In the genomic region with DNA sequence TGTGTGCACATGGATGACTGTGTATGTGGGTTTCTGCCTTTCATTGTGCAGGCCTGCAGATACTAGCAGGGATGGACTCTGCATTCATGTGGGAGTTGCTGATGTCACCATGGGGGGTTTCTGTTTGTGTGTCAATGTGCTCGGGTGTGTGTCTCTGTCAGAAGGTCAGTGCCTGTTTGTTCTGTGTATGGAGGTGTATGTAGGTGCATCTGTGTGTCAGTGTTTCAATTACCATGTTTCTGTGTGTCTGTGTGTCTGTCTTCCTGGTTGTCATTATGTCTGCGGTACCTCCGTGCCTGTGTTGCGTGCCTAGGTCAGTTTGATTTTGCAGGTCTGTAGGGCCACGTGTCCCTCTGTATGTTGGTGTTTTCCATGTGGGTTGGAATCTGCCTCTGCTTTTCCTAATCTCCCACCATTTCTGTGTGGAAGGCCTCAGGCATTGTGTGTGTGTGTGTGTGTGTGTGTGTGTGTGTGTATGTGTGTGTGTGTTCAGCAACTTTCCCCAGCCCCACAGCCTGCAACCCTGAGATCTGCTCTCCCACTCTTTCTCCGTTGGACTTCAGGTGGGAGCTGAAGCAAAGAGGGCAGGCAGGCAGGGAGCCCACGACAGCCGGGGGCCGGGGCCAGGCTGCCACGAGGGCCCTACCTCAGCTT, we compare ENCODE assay signal across 8 cellular contexts. TPM values are rescaled to one million over a fixed set of nuclear protein-coding genes. Genes with fewer than 3 reads are reported as not detected.
DNase-seq lines count a peak whose midpoint lies in the region; ATAC-seq, FAIRE-seq and TF ChIP-seq lines count a peak whose summit lies in the region.

No MANE protein-coding gene starts in this region.

- TF ChIP-seq POLR2A in gastroesophageal sphincter (IDR thresholded peaks at IDR 0.05) (no peak), H54 (IDR thresholded peaks at IDR 0.05; ENCODE audit: low read depth, low read length) (no peak)

- H3K27me3 Mint-ChIP-seq in T-cell: no peaks in the 10 kb centered on the region

- peak; percentile 13 for DNase-seq in SKM-1 treated with dmso at 0.1 percent for 144 hours (lab: John Stamatoyannopoulos, UW; ENCODE audit: unreplicated experiment)
- DNase-seq in SKM-1 (lab: John Stamatoyannopoulos, UW; ENCODE audit: unreplicated experiment): no peak
- no peak for DNase-seq in T-cell
- DNase-seq in stimulated activated naive CD8-positive, alpha-beta T cell treated with anti-CD3 and anti-CD28 coated beads, Interleukin-15, Interleukin-2, amounts not matched to agents 100 U/mL and 50 U/mL, for 24 hours: peak; percentile 65
- no peak for DNase-seq in cortex of kidney (lab: John Stamatoyannopoulos, UW)
- DNase-seq in H54 (ENCODE audit: insufficient read length, low spot score): no peak

- peak overlapping the region; percentile 51 to 94 (median 61) for H3K4me3 Mint-ChIP-seq in T-cell

- peak overlapping the region; percentile 98 to 99 for H3K27ac Mint-ChIP-seq in T-cell

- H3K36me3 Mint-ChIP-seq in T-cell: no peaks in the 10 kb centered on the region

- POLR2A ChIA-PET in T-cell (lab: Charles Lee): interaction anchor here in 1 of 2 donors (0.6 kb wide), 1 partner anchor 73 kb away, joined by 4 read pairs; no protein-coding TSS in a partner anchor

- no peaks in the 10 kb centered on the region for H3K9me3 Mint-ChIP-seq in T-cell

- TF ChIP-seq CTCF in gastroesophageal sphincter (IDR thresholded peaks at IDR 0.05): no peak

- no peak for ATAC-seq in T-cell (replicated peaks in 1 of 4)
- ATAC-seq in gastroesophageal sphincter: no peak
- peak; percentile 22 for ATAC-seq in stimulated activated naive CD8-positive, alpha-beta T cell treated with anti-CD3 and anti-CD28 coated beads, Interleukin-15, Interleukin-2, amounts not matched to agents 100 U/mL and 50 U/mL, for 24 hours
- no peak for ATAC-seq in HG03469 (IDR thresholded peaks at IDR 0.05; ENCODE audit: unreplicated experiment)

- no peaks in the 10 kb centered on the region for H3K36me3 ChIP-seq in gastroesophageal sphincter

- CTCF ChIA-PET in T-cell (lab: Charles Lee): interaction anchor here in 1 of 2 donors (0.6 to 0.7 kb wide), 4 partner anchors 37 to 96 kb away, joined by 3 to 5 read pairs (median 4); a partner anchor contains a TSS

- TF ChIP-seq EP300 in gastroesophageal sphincter (IDR thresholded peaks at IDR 0.05): no peak

- no peak for FAIRE-seq in H54 (lab: Jason Lieb, UNC)

- no peaks in the 10 kb centered on the region for H3K27me3 ChIP-seq in gastroesophageal sphincter

- no peaks in the 10 kb centered on the region for H3K9me3 ChIP-seq in gastroesophageal sphincter

- H3K4me1 ChIP-seq in gastroesophageal sphincter: peaks cover 7 to 91% (median 69%) of the 10 kb centered on the region in 3 donors

- H3K27ac ChIP-seq in gastroesophageal sphincter: peak overlapping the region; percentile 87 to 98 (median 97)

- peak overlapping the region in 1 of 2 donors; percentile 56 for H3K4me3 ChIP-seq in gastroesophageal sphincter

- no CpG with 5 or more reads among the region's 10 CpGs for WGBS in gastroesophageal sphincter (ENCODE audit: low coverage in 1 of 2), 2 donors

- peaks cover 65 to 69% (median 68%) of the 10 kb centered on the region in 3 donors for H3K4me1 Mint-ChIP-seq in T-cell

RNA-seq across cellular contexts. Expression of a gene that starts 36.7 kb away (rescaled TPM):
- 100 to 1,000 TPM; 145 to 161 (median 156) TPM for total RNA-seq in T-cell
- 100 to 1,000 TPM in 1 of 4 donors, 10 to 100 TPM in 3; 74.7 to 107 (median 79.8) TPM for total RNA-seq in gastroesophageal sphincter

Comparison
In these comparisons a context has a peak if more than half of its experiments do, and no peak if none do; other contexts are left out.
1. DNase-seq: peak in SKM-1 treated with dmso at 0.1 percent for 144 hours (single experiment) and stimulated activated naive CD8-positive, alpha-beta T cell treated with anti-CD3 and anti-CD28 coated beads, Interleukin-15, Interleukin-2, amounts not matched to agents 100 U/mL and 50 U/mL, for 24 hours (single experiment); none in SKM-1 (single experiment), T-cell (0 of 34), cortex of kidney (single experiment) and H54 (single experiment).